Comparison of ENCODE assay signal across 2 cellular contexts in the genomic region with DNA sequence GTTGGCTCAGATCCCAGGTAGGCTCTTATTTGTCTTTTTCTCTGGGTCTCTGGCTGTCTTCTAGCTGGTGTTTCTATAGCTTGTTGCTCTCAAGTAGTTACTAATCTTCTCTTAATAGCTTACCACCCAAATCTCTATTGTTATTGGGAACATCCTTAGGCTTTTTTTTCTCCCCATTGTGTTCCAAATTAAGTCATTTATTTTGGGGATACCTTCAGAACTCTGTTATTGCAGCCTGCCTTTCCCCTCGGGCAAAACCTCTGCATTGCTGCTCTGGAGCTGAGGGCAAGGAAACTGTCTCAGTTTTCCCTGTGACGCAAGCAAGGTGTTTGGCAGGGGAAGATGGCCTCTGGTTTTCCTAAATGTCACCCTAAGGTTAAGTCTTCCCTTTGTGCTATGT.
TF ChIP-seq lines count a peak whose summit lies in the region.

No MANE protein-coding gene starts in this region.

TF ChIP-seq in HEK293, 187 proteins besides CTCF, POLR2A, EP300 and RAD21:
- TF ChIP-seq, protein P1, sequence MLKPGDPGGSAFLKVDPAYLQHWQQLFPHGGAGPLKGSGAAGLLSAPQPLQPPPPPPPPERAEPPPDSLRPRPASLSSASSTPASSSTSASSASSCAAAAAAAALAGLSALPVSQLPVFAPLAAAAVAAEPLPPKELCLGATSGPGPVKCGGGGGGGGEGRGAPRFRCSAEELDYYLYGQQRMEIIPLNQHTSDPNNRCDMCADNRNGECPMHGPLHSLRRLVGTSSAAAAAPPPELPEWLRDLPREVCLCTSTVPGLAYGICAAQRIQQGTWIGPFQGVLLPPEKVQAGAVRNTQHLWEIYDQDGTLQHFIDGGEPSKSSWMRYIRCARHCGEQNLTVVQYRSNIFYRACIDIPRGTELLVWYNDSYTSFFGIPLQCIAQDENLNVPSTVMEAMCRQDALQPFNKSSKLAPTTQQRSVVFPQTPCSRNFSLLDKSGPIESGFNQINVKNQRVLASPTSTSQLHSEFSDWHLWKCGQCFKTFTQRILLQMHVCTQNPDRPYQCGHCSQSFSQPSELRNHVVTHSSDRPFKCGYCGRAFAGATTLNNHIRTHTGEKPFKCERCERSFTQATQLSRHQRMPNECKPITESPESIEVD (tag by site-specific recombination; IDR thresholded peaks at IDR 0.05), result 0 out of 2 replicates have a peak, but pooled peaks have one; percentile 7
- TF ChIP-seq, protein P2, sequence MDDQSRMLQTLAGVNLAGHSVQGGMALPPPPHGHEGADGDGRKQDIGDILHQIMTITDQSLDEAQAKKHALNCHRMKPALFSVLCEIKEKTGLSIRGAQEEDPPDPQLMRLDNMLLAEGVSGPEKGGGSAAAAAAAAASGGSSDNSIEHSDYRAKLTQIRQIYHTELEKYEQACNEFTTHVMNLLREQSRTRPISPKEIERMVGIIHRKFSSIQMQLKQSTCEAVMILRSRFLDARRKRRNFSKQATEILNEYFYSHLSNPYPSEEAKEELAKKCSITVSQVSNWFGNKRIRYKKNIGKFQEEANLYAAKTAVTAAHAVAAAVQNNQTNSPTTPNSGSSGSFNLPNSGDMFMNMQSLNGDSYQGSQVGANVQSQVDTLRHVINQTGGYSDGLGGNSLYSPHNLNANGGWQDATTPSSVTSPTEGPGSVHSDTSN (CRISPR knock-in tag; IDR thresholded peaks at IDR 0.05), result no peak
- TF ChIP-seq, protein P3, sequence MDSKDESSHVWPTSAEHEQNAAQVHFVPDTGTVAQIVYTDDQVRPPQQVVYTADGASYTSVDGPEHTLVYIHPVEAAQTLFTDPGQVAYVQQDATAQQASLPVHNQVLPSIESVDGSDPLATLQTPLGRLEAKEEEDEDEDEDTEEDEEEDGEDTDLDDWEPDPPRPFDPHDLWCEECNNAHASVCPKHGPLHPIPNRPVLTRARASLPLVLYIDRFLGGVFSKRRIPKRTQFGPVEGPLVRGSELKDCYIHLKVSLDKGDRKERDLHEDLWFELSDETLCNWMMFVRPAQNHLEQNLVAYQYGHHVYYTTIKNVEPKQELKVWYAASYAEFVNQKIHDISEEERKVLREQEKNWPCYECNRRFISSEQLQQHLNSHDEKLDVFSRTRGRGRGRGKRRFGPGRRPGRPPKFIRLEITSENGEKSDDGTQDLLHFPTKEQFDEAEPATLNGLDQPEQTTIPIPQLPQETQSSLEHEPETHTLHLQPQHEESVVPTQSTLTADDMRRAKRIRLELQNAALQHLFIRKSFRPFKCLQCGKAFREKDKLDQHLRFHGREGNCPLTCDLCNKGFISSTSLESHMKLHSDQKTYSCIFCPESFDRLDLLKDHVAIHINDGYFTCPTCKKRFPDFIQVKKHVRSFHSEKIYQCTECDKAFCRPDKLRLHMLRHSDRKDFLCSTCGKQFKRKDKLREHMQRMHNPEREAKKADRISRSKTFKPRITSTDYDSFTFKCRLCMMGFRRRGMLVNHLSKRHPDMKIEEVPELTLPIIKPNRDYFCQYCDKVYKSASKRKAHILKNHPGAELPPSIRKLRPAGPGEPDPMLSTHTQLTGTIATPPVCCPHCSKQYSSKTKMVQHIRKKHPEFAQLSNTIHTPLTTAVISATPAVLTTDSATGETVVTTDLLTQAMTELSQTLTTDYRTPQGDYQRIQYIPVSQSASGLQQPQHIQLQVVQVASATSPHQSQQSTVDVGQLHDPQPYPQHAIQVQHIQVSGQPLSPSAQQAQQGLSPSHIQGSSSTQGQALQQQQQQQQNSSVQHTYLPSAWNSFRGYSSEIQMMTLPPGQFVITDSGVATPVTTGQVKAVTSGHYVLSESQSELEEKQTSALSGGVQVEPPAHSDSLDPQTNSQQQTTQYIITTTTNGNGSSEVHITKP (tag by site-specific recombination; IDR thresholded peaks at IDR 0.05), result peak; percentile 62; the same call in 1 of the 2 replicates

TF ChIP-seq in HepG2, 621 proteins besides CTCF, POLR2A, EP300 and RAD21:
- TF ChIP-seq ZNF570 (CRISPR knock-in tag; IDR thresholded peaks at IDR 0.05; ENCODE audit: borderline replicate concordance), result no peak
- no peak for TF ChIP-seq KDM2A (CRISPR knock-in tag; IDR thresholded peaks at IDR 0.05; ENCODE audit: borderline replicate concordance, low read depth)
- TF ChIP-seq ZNF563 (CRISPR knock-in tag; IDR thresholded peaks at IDR 0.05), result no peak
- TF ChIP-seq, protein P4, sequence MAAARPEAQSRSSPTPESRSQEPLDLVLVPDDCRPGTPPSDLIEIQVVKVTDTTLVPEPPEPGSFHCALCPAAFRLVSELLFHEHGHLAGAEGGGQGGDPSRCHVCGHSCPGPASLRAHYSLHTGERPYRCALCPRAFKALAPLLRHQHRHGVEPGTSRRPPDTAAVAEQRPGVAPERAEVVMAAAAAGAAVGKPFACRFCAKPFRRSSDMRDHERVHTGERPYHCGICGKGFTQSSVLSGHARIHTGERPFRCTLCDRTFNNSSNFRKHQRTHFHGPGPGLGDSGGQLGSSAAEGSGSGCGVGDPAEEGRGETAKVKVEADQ (CRISPR knock-in tag; IDR thresholded peaks at IDR 0.05; ENCODE audit: borderline replicate concordance), result no peak
- no peak for TF ChIP-seq HMGA1 (CRISPR knock-in tag; conservative IDR thresholded peaks at IDR 0.05)
- TF ChIP-seq KDM4B (CRISPR knock-in tag; IDR thresholded peaks at IDR 0.05), result no peak
- TF ChIP-seq ZNF446 (CRISPR knock-in tag; IDR thresholded peaks at IDR 0.05), result no peak
- TF ChIP-seq HCFC1 (IDR thresholded peaks at IDR 0.05; ENCODE audit: low read depth, low read length), result no peak
- TF ChIP-seq, protein P5, sequence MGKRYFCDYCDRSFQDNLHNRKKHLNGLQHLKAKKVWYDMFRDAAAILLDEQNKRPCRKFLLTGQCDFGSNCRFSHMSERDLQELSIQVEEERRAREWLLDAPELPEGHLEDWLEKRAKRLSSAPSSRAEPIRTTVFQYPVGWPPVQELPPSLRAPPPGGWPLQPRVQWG (CRISPR knock-in tag; IDR thresholded peaks at IDR 0.05; ENCODE audit: borderline replicate concordance, low read depth), result no peak
- no peak for TF ChIP-seq NONO (IDR thresholded peaks at IDR 0.05)
- no peak for TF ChIP-seq NONO (CRISPR knock-in tag; conservative IDR thresholded peaks at IDR 0.05)
- no peak for TF ChIP-seq STAG1 (CRISPR knock-in tag; IDR thresholded peaks at IDR 0.05)
- no peak for TF ChIP-seq ZNF143 (CRISPR knock-in tag; IDR thresholded peaks at IDR 0.05)
- no peak for TF ChIP-seq SATB2 (CRISPR knock-in tag; IDR thresholded peaks at IDR 0.05)
- TF ChIP-seq, protein P6, sequence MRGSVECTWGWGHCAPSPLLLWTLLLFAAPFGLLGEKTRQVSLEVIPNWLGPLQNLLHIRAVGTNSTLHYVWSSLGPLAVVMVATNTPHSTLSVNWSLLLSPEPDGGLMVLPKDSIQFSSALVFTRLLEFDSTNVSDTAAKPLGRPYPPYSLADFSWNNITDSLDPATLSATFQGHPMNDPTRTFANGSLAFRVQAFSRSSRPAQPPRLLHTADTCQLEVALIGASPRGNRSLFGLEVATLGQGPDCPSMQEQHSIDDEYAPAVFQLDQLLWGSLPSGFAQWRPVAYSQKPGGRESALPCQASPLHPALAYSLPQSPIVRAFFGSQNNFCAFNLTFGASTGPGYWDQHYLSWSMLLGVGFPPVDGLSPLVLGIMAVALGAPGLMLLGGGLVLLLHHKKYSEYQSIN (CRISPR knock-in tag; IDR thresholded peaks at IDR 0.05; ENCODE audit: borderline replicate concordance), result no peak
- TF ChIP-seq, protein P7, sequence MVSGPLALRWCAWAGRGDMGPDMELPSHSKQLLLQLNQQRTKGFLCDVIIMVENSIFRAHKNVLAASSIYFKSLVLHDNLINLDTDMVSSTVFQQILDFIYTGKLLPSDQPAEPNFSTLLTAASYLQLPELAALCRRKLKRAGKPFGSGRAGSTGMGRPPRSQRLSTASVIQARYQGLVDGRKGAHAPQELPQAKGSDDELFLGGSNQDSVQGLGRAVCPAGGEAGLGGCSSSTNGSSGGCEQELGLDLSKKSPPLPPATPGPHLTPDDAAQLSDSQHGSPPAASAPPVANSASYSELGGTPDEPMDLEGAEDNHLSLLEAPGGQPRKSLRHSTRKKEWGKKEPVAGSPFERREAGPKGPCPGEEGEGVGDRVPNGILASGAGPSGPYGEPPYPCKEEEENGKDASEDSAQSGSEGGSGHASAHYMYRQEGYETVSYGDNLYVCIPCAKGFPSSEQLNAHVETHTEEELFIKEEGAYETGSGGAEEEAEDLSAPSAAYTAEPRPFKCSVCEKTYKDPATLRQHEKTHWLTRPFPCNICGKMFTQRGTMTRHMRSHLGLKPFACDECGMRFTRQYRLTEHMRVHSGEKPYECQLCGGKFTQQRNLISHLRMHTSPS (CRISPR knock-in tag; IDR thresholded peaks at IDR 0.05; ENCODE audit: low read depth), result no peak
- TF ChIP-seq ZNF709 (CRISPR knock-in tag; IDR thresholded peaks at IDR 0.05), result no peak
- TF ChIP-seq RARG (CRISPR knock-in tag; IDR thresholded peaks at IDR 0.05; ENCODE audit: low read depth), result no peak
